In genomic region chr9:122988919-122989614, GRCh38 we compare ENCODE assay signal across 13 cellular contexts. TPM values are rescaled to one million over a fixed set of nuclear protein-coding genes. Genes with fewer than 3 reads are reported as not detected.
DNase-seq lines count a peak whose midpoint lies in the region; ATAC-seq and TF ChIP-seq lines count a peak whose summit lies in the region.
"Had no signal": no experiment of that assay in that cellular context is flagged by ENCODE, and none has a peak within 500 bp of the region (broad histone marks: within the 10 kb centered on the region; RNA-seq: fewer than 3 reads in every experiment).

No MANE protein-coding gene starts in this region.

- POLR2A ChIA-PET in A673 (lab: Charles Lee; ENCODE audit: low non-redundant PET) (no interaction called here), WTC11 (lab: Charles Lee) (interaction anchor here (0.7 kb wide), 1 partner anchor 46 kb away, joined by 5 read pairs; no protein-coding TSS in a partner anchor)

- H3K27ac ChIP-seq in A673 (ENCODE audit: low read depth, low read length, poor library complexity, severe bottlenecking), result no peak overlapping the region
- H3K27ac ChIP-seq: BLaER1 treated with 17β-estradiol and CSF1 and Interleukin-3, amounts not matched to agents 10 nM and 100 nM; Peyer's patch; right atrium auricular region had no signal

- H3K27ac Mint-ChIP-seq in WTC11, result 0 out of 2 replicates have a peak overlapping the region, but pooled peaks have one; percentile 6

- no peak for TF ChIP-seq POLR2A in GM18505 (IDR thresholded peaks at IDR 0.05; ENCODE audit: borderline replicate concordance, extremely low read depth, insufficient read depth, insufficient read length)

- in situ Hi-C loops in HAP-1 (cut with MboI; ENCODE audit: low sequenced_read_pairs), result no loop called here

- peaks cover 44% of the 10 kb centered on the region for H3K36me3 ChIP-seq in A673 (ENCODE audit: insufficient read depth, low read length, poor library complexity, severe bottlenecking)
- H3K36me3 ChIP-seq in HAP-1 (replicated peaks), result peaks cover 19% of the 10 kb centered on the region

- H3K9me3 ChIP-seq in A673 (ENCODE audit: low read depth, low read length, poor library complexity, severe bottlenecking), result no peaks in the 10 kb centered on the region
- no peaks in the 10 kb centered on the region for H3K9me3 ChIP-seq in HAP-1
- H3K9me3 ChIP-seq: BLaER1 treated with 17β-estradiol and CSF1 and Interleukin-3, amounts not matched to agents 10 nM and 100 nM; Peyer's patch; right atrium auricular region had no signal

- no peaks in the 10 kb centered on the region for H3K9me3 Mint-ChIP-seq in WTC11

- ATAC-seq in GM19025 (IDR thresholded peaks at IDR 0.05; ENCODE audit: low read depth, unreplicated experiment), result peak; percentile 58
- peak; percentile 69 for ATAC-seq in HG02870 (IDR thresholded peaks at IDR 0.05; ENCODE audit: unreplicated experiment)
- ATAC-seq in WTC11, result no peak
- no peak for ATAC-seq in GM18505 (IDR thresholded peaks at IDR 0.05; ENCODE audit: unreplicated experiment)

- CTCF ChIA-PET in A673 (lab: Charles Lee) (no interaction called here), WTC11 (lab: Charles Lee) (no interaction called here)

- no TSS peak for BruUV-seq in A673 (replicated peaks; lab: Mats Ljungman, UMichigan)

- peak; percentile 27 for DNase-seq in A673 (ENCODE audit: low spot score)
- DNase-seq in WTC11 (ENCODE audit: low spot score), result no peak
- DNase-seq in NCI-H2029 (lab: John Stamatoyannopoulos, UW), result no peak
- no peak for DNase-seq in HAP-1 (ENCODE audit: low spot score in 2 of 2)
- DNase-seq in NCI-H748 treated with DMSO at 0.1 percent for 48 hours (lab: John Stamatoyannopoulos, UW), result no peak
- DNase-seq: effector CD8-positive, alpha-beta T cell; Kasumi-1; Peyer's patch had no signal

- no peak overlapping the region for H3K4me3 Mint-ChIP-seq in WTC11

- H3K27me3 ChIP-seq in A673 (replicated peaks; ENCODE audit: insufficient read depth, low read depth, low read length, poor library complexity), result no peaks in the 10 kb centered on the region
- H3K27me3 ChIP-seq in HAP-1 (ENCODE audit: low read depth), result no peaks in the 10 kb centered on the region
- H3K27me3 ChIP-seq: BLaER1 treated with 17β-estradiol and CSF1 and Interleukin-3, amounts not matched to agents 10 nM and 100 nM; Peyer's patch; right atrium auricular region had no signal

- H3K4me1 ChIP-seq in A673 (ENCODE audit: insufficient read depth, low read length, poor library complexity, severe bottlenecking) (peaks cover 4% of the 10 kb centered on the region), HAP-1 (no peaks in the 10 kb centered on the region)
- H3K4me1 ChIP-seq: BLaER1 treated with 17β-estradiol and CSF1 and Interleukin-3, amounts not matched to agents 10 nM and 100 nM; Peyer's patch; right atrium auricular region had no signal

- H3K27me3 Mint-ChIP-seq in WTC11 (ENCODE audit: low read depth), result no peaks in the 10 kb centered on the region

- intact Hi-C loops in A673 (cut with micrococcal nuclease; ENCODE audit: unreplicated experiment), result no loop called here

- no peaks in the 10 kb centered on the region for H3K4me1 Mint-ChIP-seq in WTC11

- H3K4me3 ChIP-seq in A673 (ENCODE audit: low read depth, low read length, poor library complexity, severe bottlenecking) (no peak overlapping the region), HAP-1 (no peak overlapping the region)
- H3K4me3 ChIP-seq: BLaER1 treated with 17β-estradiol and CSF1 and Interleukin-3, amounts not matched to agents 10 nM and 100 nM; Peyer's patch; right atrium auricular region had no signal

- TF ChIP-seq CTCF in A673 (conservative IDR thresholded peaks at IDR 0.05; ENCODE audit: low read depth, low read length), result peak; percentile 17; the same call in 1 of the 2 replicates
- no peak for TF ChIP-seq CTCF in WTC11 (IDR thresholded peaks at IDR 0.05)

- H3K36me3 Mint-ChIP-seq in WTC11, result peaks cover 29% of the 10 kb centered on the region

TF ChIP-seq in WTC11, 78 proteins besides CTCF, POLR2A, EP300 and RAD21:
- TF ChIP-seq STAT6 (CRISPR knock-in tag; conservative IDR thresholded peaks at IDR 0.05; ENCODE audit: low read depth), result no peak
- no peak for TF ChIP-seq ZNF317 (CRISPR knock-in tag; IDR thresholded peaks at IDR 0.05; ENCODE audit: borderline replicate concordance, low read depth)
- no peak for TF ChIP-seq USF1 (CRISPR knock-in tag; IDR thresholded peaks at IDR 0.05)

RNA-seq across cellular contexts. Expression of gene GPR21, which starts 44.4 kb away (rescaled TPM):
- total RNA-seq in A673 (2021) (0.31 TPM in 1 of 2 replicates, not detected in the other), WTC11 (2021) (0.63 to 0.66 TPM in 2 of 3 replicates, not detected in the other)

RNA-seq across cellular contexts. Expression of gene RABGAP1, which starts 48.2 kb away (rescaled TPM):
- total RNA-seq in A673 (2021) (64.0 and 65.8 TPM in 2 replicates), WTC11 (2021) (38.1 to 42.9 TPM (median 41.1 TPM) in 3 replicates)

RNA-seq across cellular contexts. Expression of gene ZBTB26, which starts 57.8 kb away (rescaled TPM):
- total RNA-seq in A673 (2021) (10.1 and 10.9 TPM in 2 replicates), WTC11 (2021) (6.3 to 7.8 TPM (median 7.3 TPM) in 3 replicates)

Comparison
In these comparisons a context has a peak if more than half of its experiments do, and no peak if none do; other contexts are left out.
1. ATAC-seq: peak in GM19025 (single experiment) and HG02870 (single experiment); none in WTC11 (single experiment) and GM18505 (single experiment).